In the genomic region with DNA sequence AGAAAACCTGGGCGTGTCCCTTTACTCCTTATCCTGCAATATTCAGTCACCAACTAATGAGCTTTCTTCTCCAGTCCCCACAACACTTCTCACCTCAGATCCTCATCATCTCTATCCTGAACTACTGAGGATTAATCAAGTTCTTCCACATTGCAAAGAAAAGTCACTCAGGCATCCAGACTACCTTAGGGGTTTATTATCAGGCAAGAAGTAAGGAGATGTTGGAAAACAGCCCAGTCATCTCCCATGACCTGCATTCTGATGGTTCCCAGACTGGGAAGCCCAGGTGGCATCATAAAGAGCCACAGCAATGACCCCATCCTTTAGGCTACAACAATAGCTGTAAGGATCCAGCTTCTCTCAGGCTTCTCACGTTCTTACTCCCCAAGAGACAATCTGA, we compare ENCODE assay signal across 16 cellular contexts. TPM values are rescaled to one million over a fixed set of nuclear protein-coding genes. Genes with fewer than 3 reads are reported as not detected.
DNase-seq lines count a peak whose midpoint lies in the region; ATAC-seq lines count a peak whose summit lies in the region.
"Had no signal": no experiment of that assay in that cellular context is flagged by ENCODE, and none has a peak within 500 bp of the region (broad histone marks: within the 10 kb centered on the region; RNA-seq: fewer than 3 reads in every experiment).

No MANE protein-coding gene starts in this region.

- no peak overlapping the region for H3K27ac Mint-ChIP-seq in activated CD4-positive, alpha-beta T cell treated with anti-CD3 and anti-CD28 coated beads, Interleukin-2, amount 10 ng/mL, durations not matched to agents 24 days and 14 days
- H3K27ac Mint-ChIP-seq in IgD-negative memory B cell (peak overlapping the region in 2 of 3 donors; percentile 18 to 23), T-helper 17 cell (no peak overlapping the region)
- H3K27ac Mint-ChIP-seq in central memory CD8-positive, alpha-beta T cell (ENCODE audit: low read depth): peak overlapping the region; percentile 46
- peak overlapping the region; percentile 2 for H3K27ac Mint-ChIP-seq in stimulated activated memory B cell treated with anti-CD40 and anti-IgM and Interleukin-4, amounts not matched to agents 10 μg/mL and 1 μg/mL and 100 μg/mL, for 72 hours
- H3K27ac Mint-ChIP-seq: HFFc6 had no signal

- peaks cover 38% of the 10 kb centered on the region for H3K4me1 Mint-ChIP-seq in activated CD4-positive, alpha-beta T cell treated with anti-CD3 and anti-CD28 coated beads, Interleukin-2, amount 10 ng/mL, durations not matched to agents 24 days and 14 days
- H3K4me1 Mint-ChIP-seq in IgD-negative memory B cell (peaks cover 32 to 40% (median 35%) of the 10 kb centered on the region in 3 donors), T-helper 17 cell (peaks cover 30% of the 10 kb centered on the region)
- peaks cover 23% of the 10 kb centered on the region for H3K4me1 Mint-ChIP-seq in central memory CD8-positive, alpha-beta T cell
- peaks cover 52% of the 10 kb centered on the region for H3K4me1 Mint-ChIP-seq in stimulated activated memory B cell treated with anti-CD40 and anti-IgM and Interleukin-4, amounts not matched to agents 10 μg/mL and 1 μg/mL and 100 μg/mL, for 72 hours

- no peak for ATAC-seq in central memory CD8-positive, alpha-beta T cell (replicated peaks; ENCODE audit: extremely low read depth, poor library complexity, severe bottlenecking)
- no peak for ATAC-seq in stimulated activated memory B cell treated with anti-CD40 and anti-IgM and Interleukin-4, amounts not matched to agents 10 μg/mL and 1 μg/mL and 100 μg/mL, for 72 hours
- no peak for ATAC-seq in T-helper 17 cell
- ATAC-seq: A549, HCT116 had no signal

- no peaks in the 10 kb centered on the region for H3K36me3 Mint-ChIP-seq in activated CD4-positive, alpha-beta T cell treated with anti-CD3 and anti-CD28 coated beads, Interleukin-2, amount 10 ng/mL, durations not matched to agents 24 days and 14 days (ENCODE audit: low read depth)
- H3K36me3 Mint-ChIP-seq in IgD-negative memory B cell: peaks cover 1% of the 10 kb centered on the region
- H3K36me3 Mint-ChIP-seq in central memory CD8-positive, alpha-beta T cell (ENCODE audit: insufficient read depth): peaks cover 6% of the 10 kb centered on the region
- no peaks in the 10 kb centered on the region for H3K36me3 Mint-ChIP-seq in stimulated activated memory B cell treated with anti-CD40 and anti-IgM and Interleukin-4, amounts not matched to agents 10 μg/mL and 1 μg/mL and 100 μg/mL, for 72 hours
- H3K36me3 Mint-ChIP-seq in T-helper 17 cell (ENCODE audit: low read depth): no peaks in the 10 kb centered on the region

- no peaks in the 10 kb centered on the region for H3K27me3 Mint-ChIP-seq in activated CD4-positive, alpha-beta T cell treated with anti-CD3 and anti-CD28 coated beads, Interleukin-2, amount 10 ng/mL, durations not matched to agents 24 days and 14 days
- no peaks in the 10 kb centered on the region for H3K27me3 Mint-ChIP-seq in IgD-negative memory B cell
- no peaks in the 10 kb centered on the region for H3K27me3 Mint-ChIP-seq in central memory CD8-positive, alpha-beta T cell
- H3K27me3 Mint-ChIP-seq in stimulated activated memory B cell treated with anti-CD40 and anti-IgM and Interleukin-4, amounts not matched to agents 10 μg/mL and 1 μg/mL and 100 μg/mL, for 72 hours: no peaks in the 10 kb centered on the region
- H3K27me3 Mint-ChIP-seq in T-helper 17 cell: no peaks in the 10 kb centered on the region

- H3K9me3 ChIP-seq in T-helper 17 cell (ENCODE audit: control insufficient read depth, low read length, poor library complexity, severe bottlenecking): no peaks in the 10 kb centered on the region
- H3K9me3 ChIP-seq: A549; BLaER1 treated with 17β-estradiol and CSF1 and Interleukin-3, amounts not matched to agents 10 nM and 100 nM; Caco-2 had no signal

- peak; percentile 45 for DNase-seq in activated CD4-positive, alpha-beta T cell treated with anti-CD3 and anti-CD28 coated beads, Interleukin-2, amount 10 ng/mL, durations not matched to agents 24 days and 14 days
- DNase-seq in activated CD4-positive, alpha-beta T cell treated with anti-CD3 and anti-CD28 coated beads, Interleukin-2, amount 50 U/mL, for 48 hours: no peak
- no peak for DNase-seq in central memory CD8-positive, alpha-beta T cell (ENCODE audit: low spot score in 2 of 2)
- no peak for DNase-seq in stimulated activated naive CD4-positive, alpha-beta T cell treated with Interleukin-2 at 50 U/mL for 16 hours (lab: John Stamatoyannopoulos, UW)
- DNase-seq in hepatic stellate cell (ENCODE audit: low spot score) (no peak), T-helper 17 cell (no peak)
- DNase-seq: AML-193, GOT3, H7, HFFc6 had no signal

- no peaks in the 10 kb centered on the region for H3K9me3 Mint-ChIP-seq in activated CD4-positive, alpha-beta T cell treated with anti-CD3 and anti-CD28 coated beads, Interleukin-2, amount 10 ng/mL, durations not matched to agents 24 days and 14 days
- no peaks in the 10 kb centered on the region for H3K9me3 Mint-ChIP-seq in IgD-negative memory B cell
- no peaks in the 10 kb centered on the region for H3K9me3 Mint-ChIP-seq in central memory CD8-positive, alpha-beta T cell
- no peaks in the 10 kb centered on the region for H3K9me3 Mint-ChIP-seq in stimulated activated memory B cell treated with anti-CD40 and anti-IgM and Interleukin-4, amounts not matched to agents 10 μg/mL and 1 μg/mL and 100 μg/mL, for 72 hours
- H3K9me3 Mint-ChIP-seq: HFFc6 had no signal

- H3K4me3 Mint-ChIP-seq in activated CD4-positive, alpha-beta T cell treated with anti-CD3 and anti-CD28 coated beads, Interleukin-2, amount 10 ng/mL, durations not matched to agents 24 days and 14 days: no peak overlapping the region
- H3K4me3 Mint-ChIP-seq in IgD-negative memory B cell: peak overlapping the region in 1 of 4 donors; percentile 62
- no peak overlapping the region for H3K4me3 Mint-ChIP-seq in central memory CD8-positive, alpha-beta T cell
- H3K4me3 Mint-ChIP-seq in stimulated activated memory B cell treated with anti-CD40 and anti-IgM and Interleukin-4, amounts not matched to agents 10 μg/mL and 1 μg/mL and 100 μg/mL, for 72 hours: no peak overlapping the region
- H3K4me3 Mint-ChIP-seq in T-helper 17 cell: no peak overlapping the region
- H3K4me3 Mint-ChIP-seq: HFFc6 had no signal

- intact Hi-C loops in activated CD4-positive, alpha-beta T cell treated with anti-CD3 and anti-CD28 coated beads, Interleukin-2, amount 10 ng/mL, durations not matched to agents 24 days and 14 days (cut with micrococcal nuclease): loop anchor here (10.0 kb wide), 6 partner anchors 591 to 1481 kb away; partner anchors contain the start of genes DPH3, OXNAD1, PLCL2 and RFTN1

RNA-seq across cellular contexts. Expression of gene TBC1D5, which starts 3.5 kb away (rescaled TPM):
- total RNA-seq in activated CD4-positive, alpha-beta T cell treated with anti-CD3 and anti-CD28 coated beads, Interleukin-2, amount 10 ng/mL, durations not matched to agents 24 days and 14 days: 38.5 and 39.0 TPM in 2 replicates
- polyA plus RNA-seq in IgD-negative memory B cell: 63.0 TPM
- 10 to 100 TPM; 53.7 to 58.4 TPM for total RNA-seq in T-helper 17 cell

Comparison
In these comparisons a context has a peak if more than half of its experiments do, and no peak if none do; other contexts are left out.
1. H3K27ac Mint-ChIP-seq: peak in IgD-negative memory B cell (2 of 3), central memory CD8-positive, alpha-beta T cell (single experiment) and stimulated activated memory B cell treated with anti-CD40 and anti-IgM and Interleukin-4, amounts not matched to agents 10 μg/mL and 1 μg/mL and 100 μg/mL, for 72 hours (single experiment); none in activated CD4-positive, alpha-beta T cell treated with anti-CD3 and anti-CD28 coated beads, Interleukin-2, amount 10 ng/mL, durations not matched to agents 24 days and 14 days (single experiment) and T-helper 17 cell (single experiment).